In genomic region chr3:126961191-126961790, GRCh38 we compare ENCODE assay signal across 9 cellular contexts. TPM values are rescaled to one million over a fixed set of nuclear protein-coding genes. Genes with fewer than 3 reads are reported as not detected.
A peak's percentile ranks its signal among the peaks of the same experiment; 100 is the strongest.
DNase-seq lines count a peak whose midpoint lies in the region; ATAC-seq, FAIRE-seq and TF ChIP-seq lines count a peak whose summit lies in the region.
"Had no signal": no experiment of that assay in that cellular context is flagged by ENCODE, and none has a peak within 500 bp of the region (broad histone marks: within the 10 kb centered on the region; RNA-seq: fewer than 3 reads in every experiment).

No MANE protein-coding gene starts in this region.

- ATAC-seq in HG03558 (IDR thresholded peaks at IDR 0.05; ENCODE audit: extremely low read depth, unreplicated experiment) (peak; percentile 55), sciatic nerve (peak; percentile 88)

- TF ChIP-seq CTCF in epithelial cell of esophagus (IDR thresholded peaks at IDR 0.05; ENCODE audit: insufficient read depth, low read depth, low read length, missing control alignments) (no peak), D721Med (IDR thresholded peaks at IDR 0.05; ENCODE audit: insufficient read depth, missing control alignments) (no peak)

- peak; percentile 69 for FAIRE-seq in GM12892 (lab: Jason Lieb, UNC)
- FAIRE-seq in D721Med (lab: Jason Lieb, UNC) = no peak

- in situ Hi-C loops in KBM-7 (cut with MboI; ENCODE audit: low pct_unique_long_range_greater_than_20kb, low sequenced_read_pairs) = no loop called here

- TF ChIP-seq POLR2A in GM12892 (IDR thresholded peaks at IDR 0.05; ENCODE audit: low read depth, low read length) = no peak

- DNase-seq in GM12892 (ENCODE audit: insufficient read length) = no peak
- peak; percentile 89 for DNase-seq in epithelial cell of esophagus (ENCODE audit: low read depth)
- peak; percentile 73 for DNase-seq in sciatic nerve (ENCODE audit: low spot score)
- DNase-seq in D721Med (ENCODE audit: insufficient read length, low spot score) = no peak
- no peak for DNase-seq in KBM-7
- no peak for DNase-seq in activated CD4-positive, alpha-beta T cell treated with anti-CD3 and anti-CD28 coated beads for 48 hours
- DNase-seq in middle frontal gyrus (ENCODE audit: extremely low spot score, low spot score) = no peak

- intact Hi-C loops in sciatic nerve (cut with DNase I) = no loop called here

- no peak overlapping the region for H3K4me3 ChIP-seq in epithelial cell of esophagus (ENCODE audit: low read length)
- H3K4me3 ChIP-seq: HAP-1 had no signal

RNA-seq across cellular contexts. Expression of gene PLXNA1, which starts 21.6 kb away (rescaled TPM):
- polyA plus RNA-seq in GM12892 (2012; ENCODE audit: missing spikeins) = 6.4 TPM
- 35.9 TPM for total RNA-seq in sciatic nerve

Comparison
In these comparisons a context has a peak if more than half of its experiments do, and no peak if none do; other contexts are left out.
1. DNase-seq: peak in epithelial cell of esophagus (single experiment) and sciatic nerve (single experiment); none in GM12892 (single experiment), D721Med (single experiment), KBM-7 (single experiment), activated CD4-positive, alpha-beta T cell treated with anti-CD3 and anti-CD28 coated beads for 48 hours (single experiment) and middle frontal gyrus (single experiment).